ENCODE assay signal across 8 cellular contexts in the genomic region with DNA sequence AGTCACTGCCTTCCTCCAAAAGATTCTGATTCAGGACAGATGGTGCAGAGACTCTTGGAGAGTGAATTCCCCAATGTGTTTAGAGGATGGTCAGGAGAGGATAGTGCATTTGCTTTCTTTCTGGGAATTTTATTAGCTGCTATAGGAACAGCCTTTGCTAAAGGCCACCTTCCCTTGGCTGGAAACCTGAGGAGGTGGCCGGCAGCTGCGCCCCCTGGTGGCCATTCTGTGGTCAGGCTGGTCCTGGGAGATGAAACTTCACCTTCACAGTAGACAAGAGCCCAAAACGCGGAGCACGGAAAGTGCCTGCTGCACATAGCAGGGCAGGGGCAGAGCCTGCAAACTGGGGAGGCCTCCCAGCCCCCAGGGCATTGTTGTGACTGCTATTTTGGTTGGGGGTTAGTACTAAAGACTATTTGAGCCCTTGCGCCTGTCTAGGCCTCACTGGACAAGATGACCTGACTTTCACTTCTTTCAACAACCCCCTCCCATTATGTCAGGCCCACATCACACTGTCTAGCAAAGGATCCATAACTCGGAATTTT. TPM values are rescaled to one million over a fixed set of nuclear protein-coding genes. Genes with fewer than 3 reads are reported as not detected.
DNase-seq lines count a peak whose midpoint lies in the region; ATAC-seq and TF ChIP-seq lines count a peak whose summit lies in the region.

No MANE protein-coding gene starts in this region.

- TF ChIP-seq CTCF in GM12801 (IDR thresholded peaks at IDR 0.05; ENCODE audit: extremely low read depth, insufficient read length) = peak; percentile 26
- TF ChIP-seq CTCF in SK-N-SH (IDR thresholded peaks at IDR 0.05) = peak; percentile 98
- peak; percentile 87 to 97 (median 92) for TF ChIP-seq CTCF in prostate gland (IDR thresholded peaks at IDR 0.05)

- no peaks in the 10 kb centered on the region for H4K20me1 ChIP-seq in SK-N-SH (ENCODE audit: insufficient read depth)

- H3K9ac ChIP-seq in SK-N-SH = no peak overlapping the region

- no peaks in the 10 kb centered on the region for H3K79me2 ChIP-seq in SK-N-SH (ENCODE audit: insufficient read depth)

- no peak overlapping the region for H3K4me2 ChIP-seq in SK-N-SH

- H3K27ac ChIP-seq in SK-N-SH (ENCODE audit: low read depth in 2 of 2, low read length in 1 of 2) (no peak overlapping the region), prostate gland (peak overlapping the region; percentile 42 to 90), aorta (ENCODE audit: low read depth in 1 of 2, low read length in 2 of 2) (no peak overlapping the region)

- ATAC-seq in aorta (ENCODE audit: low FRiP score) = peak; percentile 71
- no peak for ATAC-seq in GM19397 (IDR thresholded peaks at IDR 0.05; ENCODE audit: unreplicated experiment)

- peaks cover 0 to 14% of the 10 kb centered on the region in 2 experiments; a peak in 1 of 4 replicates for H3K4me1 ChIP-seq in SK-N-SH (ENCODE audit: control insufficient read depth in 1 of 2, insufficient read depth in 2 of 2, low read depth in 1 of 2, low read length in 1 of 2)
- H3K4me1 ChIP-seq in prostate gland (replicated peaks) = peaks cover 45% of the 10 kb centered on the region
- peaks cover 0 to 3% of the 10 kb centered on the region in 2 donors for H3K4me1 ChIP-seq in aorta (ENCODE audit: control insufficient read depth in 1 of 2, insufficient read depth in 2 of 2, low read length in 2 of 2)

- WGBS in SK-N-SH (ENCODE audit: low lambda C conversion rate) = 44% methylated on average over 7 of the region's 7 CpGs
- WGBS in prostate gland = 42% methylated on average over 7 of the region's 7 CpGs
- WGBS in aorta, 2 donors = 33 to 38% methylated on average over 7 of the region's 7 CpGs

- no peak for TF ChIP-seq EP300 in SK-N-SH (IDR thresholded peaks at IDR 0.05; ENCODE audit: borderline replicate concordance in 1 of 2, low read depth in 1 of 2, low read length in 1 of 2)

- H3K27me3 ChIP-seq in SK-N-SH (ENCODE audit: insufficient read depth) = no peaks in the 10 kb centered on the region
- H3K27me3 ChIP-seq in prostate gland (replicated peaks; ENCODE audit: insufficient read depth) = no peaks in the 10 kb centered on the region
- no peaks in the 10 kb centered on the region for H3K27me3 ChIP-seq in aorta (ENCODE audit: control insufficient read depth in 1 of 2, insufficient read depth in 2 of 2, low read length in 1 of 2)

- H3F3A ChIP-seq in SK-N-SH (replicated peaks; ENCODE audit: insufficient read depth) = peaks cover 11% of the 10 kb centered on the region

- H3K9me3 ChIP-seq in SK-N-SH (no peaks in the 10 kb centered on the region), prostate gland (no peaks in the 10 kb centered on the region), aorta (ENCODE audit: control insufficient read depth, low read length) (no peaks in the 10 kb centered on the region)

- intact Hi-C loops in cardiac septum (cut with DNase I) = loop anchor here (5.0 to 10.0 kb wide), 2 partner anchors 295 to 653 kb away; no protein-coding TSS in a partner anchor
- intact Hi-C loops in prostate gland (cut with DNase I) = loop anchor here (5.0 to 10.0 kb wide), 2 partner anchors 45 to 323 kb away; a partner anchor contains a TSS
- intact Hi-C loops in aorta (cut with DNase I) = loop anchor here (2.0 to 10.0 kb wide), 5 partner anchors 45 to 323 kb away; a partner anchor contains a TSS

- H2AFZ ChIP-seq in SK-N-SH (ENCODE audit: low read depth) = no peak overlapping the region

- peak; percentile 55 for TF ChIP-seq RAD21 in SK-N-SH (IDR thresholded peaks at IDR 0.05; ENCODE audit: low read length)

- no peak for TF ChIP-seq POLR2A in prostate gland (IDR thresholded peaks at IDR 0.05)

- H3K9me2 ChIP-seq in SK-N-SH = no peaks in the 10 kb centered on the region

- peak; percentile 6 for DNase-seq in HPDE6-E6E7 (ENCODE audit: extremely low spot score)
- DNase-seq in SK-N-SH = peak; percentile 76
- DNase-seq in activated naive CD4-positive, alpha-beta T cell treated with anti-CD3 and anti-CD28 coated beads, Interleukin-2, amount 50 U/mL, for 16 hours = peak; percentile 66
- DNase-seq in cardiac septum (ENCODE audit: low spot score) = peak; percentile 89
- peak; percentile 68 for DNase-seq in prostate gland (ENCODE audit: low spot score)
- peak; percentile 73 to 91 for DNase-seq in aorta

- peaks cover 24 to 30% of the 10 kb centered on the region in 2 experiments for H3K36me3 ChIP-seq in SK-N-SH (replicated peaks in 1 of 2; ENCODE audit: control insufficient read depth in 1 of 2, insufficient read depth in 2 of 2, low read length in 1 of 2)
- no peaks in the 10 kb centered on the region for H3K36me3 ChIP-seq in prostate gland
- H3K36me3 ChIP-seq in aorta (ENCODE audit: control insufficient read depth in 1 of 2, insufficient read depth in 2 of 2, low read length in 1 of 2) = no peaks in the 10 kb centered on the region

- POLR2A ChIA-PET in SK-N-SH (lab: Yijun Ruan, JAX) = no interaction called here

- CTCF ChIA-PET in SK-N-SH (lab: Yijun Ruan, JAX) = interaction anchor here (0.7 to 9.0 kb wide), 34 partner anchors 9 to 356 kb away, joined by 3 to 74 read pairs (median 4); a partner anchor contains a TSS

- peak overlapping the region in 1 of 2 experiments; percentile 48; a peak in 1 of 4 replicates for H3K4me3 ChIP-seq in SK-N-SH (ENCODE audit: low read depth in 2 of 2, low read length in 1 of 2)
- no peak overlapping the region for H3K4me3 ChIP-seq in prostate gland
- H3K4me3 ChIP-seq in aorta (ENCODE audit: low read length in 2 of 2) = no peak overlapping the region

TF ChIP-seq in SK-N-SH, 30 proteins besides CTCF, POLR2A, EP300 and RAD21:
- TF ChIP-seq YY1 (IDR thresholded peaks at IDR 0.05; ENCODE audit: low read depth) (no peak), SMC3 (IDR thresholded peaks at IDR 0.05; ENCODE audit: low read depth, low read length) (peak; percentile 55)

RNA-seq across cellular contexts. Expression of a gene that starts 34.3 kb away (rescaled TPM):
- 28.5 and 31.9 TPM in 2 replicates for polyA plus RNA-seq in SK-N-SH (2012; rRNA removed)
- polyA plus RNA-seq in SK-N-SH (2012; cell fraction: cytosol; rRNA removed) = 33.1 and 36.7 TPM in 2 replicates
- 24.2 and 33.1 TPM in 2 replicates for polyA plus RNA-seq in SK-N-SH (2012; cell fraction: nucleus; rRNA removed)
- 31.5 TPM for total RNA-seq in cardiac septum
- total RNA-seq in prostate gland = 100 to 1,000 TPM in 1 of 2 donors, 10 to 100 TPM in 1; 78.0 to 120 TPM
- 10 to 100 TPM; 43.6 to 46.6 TPM for total RNA-seq in aorta
- 10 to 100 TPM; 54.5 to 58.6 TPM for polyA plus RNA-seq in aorta

RNA-seq across cellular contexts. Expression of a gene that starts 43.2 kb away (rescaled TPM):
- polyA plus RNA-seq in SK-N-SH (2012; rRNA removed) (24.1 and 31.8 TPM in 2 replicates), aorta (10 to 100 TPM; 21.4 to 47.8 TPM)
- 35.1 and 46.3 TPM in 2 replicates for polyA plus RNA-seq in SK-N-SH (2012; cell fraction: cytosol; rRNA removed)
- 15.1 and 18.2 TPM in 2 replicates for polyA plus RNA-seq in SK-N-SH (2012; cell fraction: nucleus; rRNA removed)
- total RNA-seq in cardiac septum (9.6 TPM), prostate gland (10 to 100 TPM; 23.0 to 43.3 TPM), aorta (10 to 100 TPM; 17.5 to 18.5 TPM)

RNA-seq across cellular contexts. Expression of a gene that starts 45.0 kb away (rescaled TPM):
- polyA plus RNA-seq in SK-N-SH (2012; rRNA removed) (not detected in 2 replicates), aorta (10 to 100 TPM; 11.5 to 14.0 TPM)
- not detected in 2 replicates for polyA plus RNA-seq in SK-N-SH (2012; cell fraction: cytosol; rRNA removed)
- 0.04 and 0.07 TPM in 2 replicates for polyA plus RNA-seq in SK-N-SH (2012; cell fraction: nucleus; rRNA removed)
- total RNA-seq in cardiac septum (0.89 TPM), prostate gland (100 to 1,000 TPM in 1 of 2 donors, 10 to 100 TPM in 1; 98.5 to 226 TPM), aorta (1 to 10 TPM; 3.2 to 7.6 TPM)

RNA-seq across cellular contexts. Expression of a gene that starts 53.0 kb away (rescaled TPM):
- 19.2 and 26.9 TPM in 2 replicates for polyA plus RNA-seq in SK-N-SH (2012; rRNA removed)
- 8.1 and 8.3 TPM in 2 replicates for polyA plus RNA-seq in SK-N-SH (2012; cell fraction: cytosol; rRNA removed)
- polyA plus RNA-seq in SK-N-SH (2012; cell fraction: nucleus; rRNA removed) = 55.0 and 119 TPM in 2 replicates
- 35.1 TPM for total RNA-seq in cardiac septum
- total RNA-seq in prostate gland = 10 to 100 TPM; 42.2 to 91.6 TPM
- 100 to 1,000 TPM in 1 of 2 donors, 10 to 100 TPM in 1; 98.5 to 163 TPM for total RNA-seq in aorta
- 10 to 100 TPM in 1 of 2 donors, 1 to 10 TPM in 1; 6.1 to 57.7 TPM for polyA plus RNA-seq in aorta

Comparison
In these comparisons a context has a peak if more than half of its experiments do, and no peak if none do; other contexts are left out.
1. CTCF ChIP-seq: peak in every context shown above with its lines; median percentile 98 in SK-N-SH; 92 in prostate gland; 26 in GM12801.
2. DNase-seq: peak in every context shown above with its lines; median percentile 89 in cardiac septum; 82 in aorta; 76 in SK-N-SH; 68 in prostate gland; 66 in activated naive CD4-positive, alpha-beta T cell treated with anti-CD3 and anti-CD28 coated beads, Interleukin-2, amount 50 U/mL, for 16 hours; 6 in HPDE6-E6E7.
3. H3K27ac ChIP-seq: peak in prostate gland (2 of 2); none in SK-N-SH (0 of 2) and aorta (0 of 2).
4. RNA of a gene that starts 45.0 kb away (total RNA-seq): 98.5 to 226 TPM in prostate gland; 3.2 to 7.6 TPM in aorta and 0.89 TPM in cardiac septum (single experiment); every median in the first group is over 10 times any median in the second.